In the genomic region with DNA sequence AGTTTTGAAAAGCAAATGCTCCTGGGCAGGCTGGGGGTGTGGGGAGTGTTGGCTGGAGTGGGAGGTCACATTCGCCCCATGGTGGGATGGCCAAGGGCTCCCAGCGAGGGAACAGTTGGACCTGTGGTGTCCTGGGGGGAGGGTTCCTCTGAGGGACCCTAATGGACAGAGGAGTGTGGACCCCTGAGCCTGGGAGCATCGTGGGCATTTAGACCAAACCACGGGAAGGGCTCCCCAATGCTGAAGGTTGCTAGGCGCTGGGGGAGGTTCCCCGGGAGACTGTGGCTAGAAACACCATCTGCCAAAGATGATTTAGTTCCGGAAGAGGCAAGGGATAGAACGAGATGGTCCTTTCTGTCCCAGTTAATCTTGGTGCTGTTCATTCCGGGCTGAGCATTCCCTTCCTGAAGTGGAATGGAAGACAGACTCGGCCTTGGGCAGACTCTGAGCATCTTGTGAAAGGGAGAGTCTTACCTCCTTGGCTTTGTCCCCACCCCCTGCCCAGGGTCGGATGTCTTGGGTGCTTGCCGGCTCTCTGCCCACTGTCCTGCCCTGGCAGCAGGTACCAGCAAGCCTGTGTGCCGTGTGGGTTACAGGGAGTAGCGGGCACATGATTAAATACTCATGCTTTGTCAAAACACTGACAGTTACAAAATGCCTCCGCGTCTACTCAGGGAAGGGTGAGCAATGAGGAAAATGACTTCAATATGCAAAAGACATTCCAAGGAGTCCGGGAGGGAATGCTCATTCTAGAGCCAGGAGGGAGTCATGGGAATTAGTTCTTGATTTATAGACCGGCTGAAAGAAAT, we compare ENCODE assay signal across 12 cellular contexts.
A peak's percentile ranks its signal among the peaks of the same experiment; 100 is the strongest.
DNase-seq lines count a peak whose midpoint lies in the region; ATAC-seq, FAIRE-seq and TF ChIP-seq lines count a peak whose summit lies in the region.
"Had no signal": no experiment of that assay in that cellular context is flagged by ENCODE, and none has a peak within 500 bp of the region (broad histone marks: within the 10 kb centered on the region; RNA-seq: fewer than 3 reads in every experiment).

No MANE protein-coding gene starts in this region.

- intact Hi-C loops in mammary epithelial cell (cut with micrococcal nuclease), result loop anchor here (5.0 kb wide), 2 partner anchors 141 to 206 kb away; no protein-coding TSS in a partner anchor

- 20% methylated on average over 16 of the region's 18 CpGs for WGBS in mammary epithelial cell (ENCODE audit: low coverage, missing lambda C conversion rate)

- peak overlapping the region; percentile 48 for H3K4me2 ChIP-seq in mammary epithelial cell (ENCODE audit: insufficient read depth, low read depth, low read length)

- H3K4me3 ChIP-seq in mammary epithelial cell (replicated peaks in 1 of 3; ENCODE audit: insufficient read depth in 1 of 3, low read depth in 2 of 3, low read length in 3 of 3), result no peak overlapping the region
- no peak overlapping the region for H3K4me3 ChIP-seq in kidney epithelial cell (ENCODE audit: low read depth, low read length)
- peak overlapping the region; percentile 52 for H3K4me3 ChIP-seq in thoracic aorta
- H3K4me3 ChIP-seq: right lobe of liver had no signal

- no peaks in the 10 kb centered on the region for H4K20me1 ChIP-seq in mammary epithelial cell (ENCODE audit: insufficient read depth, low read length)

- H3K27ac ChIP-seq in mammary epithelial cell (ENCODE audit: insufficient read depth, low read depth, low read length), result peak overlapping the region; percentile 24
- H3K27ac ChIP-seq in thoracic aorta, result peak overlapping the region; percentile 86
- H3K27ac ChIP-seq: right lobe of liver had no signal

- peak; percentile 39 for ATAC-seq in thoracic aorta (ENCODE audit: insufficient number of reproducible peaks, low FRiP score, low read depth)
- ATAC-seq in GM18907 (IDR thresholded peaks at IDR 0.05; ENCODE audit: unreplicated experiment), result no peak
- ATAC-seq: PC-3; right lobe of liver; stimulated activated naive B cell treated with anti-CD40 and anti-IgM and Interleukin-4, amounts not matched to agents 10 μg/mL and 1 μg/mL and 100 μg/mL, for 72 hours had no signal

- H3K36me3 ChIP-seq in mammary epithelial cell (ENCODE audit: insufficient read depth, low read length), result no peaks in the 10 kb centered on the region
- no peaks in the 10 kb centered on the region for H3K36me3 ChIP-seq in kidney epithelial cell (ENCODE audit: control insufficient read depth, insufficient read depth, low read length)
- H3K36me3 ChIP-seq in thoracic aorta, result no peaks in the 10 kb centered on the region
- H3K36me3 ChIP-seq: right lobe of liver had no signal

- peak overlapping the region; percentile 74 for H2AFZ ChIP-seq in mammary epithelial cell (ENCODE audit: low read depth, low read length)

- DNase-seq in HS-5 (ENCODE audit: low read depth), result peak; percentile 93
- DNase-seq in mammary epithelial cell, result peak; percentile 93
- peak; percentile 85 for DNase-seq in kidney epithelial cell (ENCODE audit: low read depth)
- DNase-seq in thoracic aorta (ENCODE audit: low spot score), result no peak
- DNase-seq in activated CD4-positive, alpha-beta T cell treated with anti-CD3 and anti-CD28 coated beads, Interleukin-2, amount 50 U/mL, for 48 hours, result no peak
- no peak for DNase-seq in GM12891 (ENCODE audit: insufficient read length, low spot score)
- DNase-seq in KG1 (lab: John Stamatoyannopoulos, UW), result no peak
- DNase-seq: NCI-H1092; PC-3; right lobe of liver; stimulated activated naive B cell treated with anti-CD40 and anti-IgM and Interleukin-4, amounts not matched to agents 10 μg/mL and 1 μg/mL and 100 μg/mL, for 72 hours had no signal

- BruUV-seq in mammary epithelial cell (replicated peaks; lab: Mats Ljungman, UMichigan), result TSS peak; percentile 87

- in situ Hi-C loops in mammary epithelial cell (cut with MboI; ENCODE audit: low sequenced_read_pairs in 2 of 2), result no loop called here

- CTCF ChIA-PET in mammary epithelial cell (lab: Charles Lee; ENCODE audit: low non-redundant PET), result no interaction called here

- TF ChIP-seq CTCF in mammary epithelial cell (conservative IDR thresholded peaks at IDR 0.05 in 1 of 2, IDR thresholded peaks at IDR 0.05 in 1 of 2; ENCODE audit: extremely low read depth in 1 of 2, insufficient read depth in 1 of 2, low read depth in 1 of 2, low read length in 2 of 2) (no peak), kidney epithelial cell (IDR thresholded peaks at IDR 0.05; ENCODE audit: insufficient read depth, low read length, poor library complexity, severe bottlenecking) (no peak), thoracic aorta (IDR thresholded peaks at IDR 0.05) (no peak)

- dilution Hi-C loops in mammary epithelial cell (cut with HindIII; ENCODE audit: low sequenced_read_pairs), result loop anchor here (5.0 kb wide), 1 partner anchor 66 kb away; no protein-coding TSS in a partner anchor

- H3K9ac ChIP-seq in mammary epithelial cell (ENCODE audit: insufficient read depth, low read length), result no peak overlapping the region

- no peaks in the 10 kb centered on the region for H3K27me3 ChIP-seq in mammary epithelial cell (ENCODE audit: insufficient read depth, low read length)
- peaks cover 3% of the 10 kb centered on the region for H3K27me3 ChIP-seq in kidney epithelial cell (ENCODE audit: control insufficient read depth, insufficient read depth, low read length)
- H3K27me3 ChIP-seq in thoracic aorta (replicated peaks; ENCODE audit: insufficient read depth), result no peaks in the 10 kb centered on the region
- H3K27me3 ChIP-seq: right lobe of liver had no signal

- H3K79me2 ChIP-seq in mammary epithelial cell (ENCODE audit: insufficient read depth, low read length), result no peaks in the 10 kb centered on the region

- H3K9me3 ChIP-seq in mammary epithelial cell (replicated peaks; ENCODE audit: insufficient read depth, low read length) (no peaks in the 10 kb centered on the region), thoracic aorta (no peaks in the 10 kb centered on the region)
- H3K9me3 ChIP-seq: right lobe of liver had no signal

- FAIRE-seq in GM12891 (lab: Jason Lieb, UNC), result no peak

- no peak for TF ChIP-seq POLR2A in GM12891 (IDR thresholded peaks at IDR 0.05; ENCODE audit: low read depth, low read length)

- H3K4me1 ChIP-seq in mammary epithelial cell (ENCODE audit: insufficient read depth, low read length) (peaks cover 30% of the 10 kb centered on the region), thoracic aorta (ENCODE audit: control insufficient read depth in 1 of 2, low read depth in 2 of 2) (peaks cover 36 to 85% of the 10 kb centered on the region in 2 donors)

TF ChIP-seq in GM12891, 5 proteins besides CTCF, POLR2A, EP300 and RAD21:
- TF ChIP-seq SPI1 (IDR thresholded peaks at IDR 0.05; ENCODE audit: low read depth, low read length) (no peak), PAX5 (IDR thresholded peaks at IDR 0.05; ENCODE audit: insufficient read depth, low read length, severe bottlenecking) (no peak), POLR2AphosphoS5 (IDR thresholded peaks at IDR 0.05; ENCODE audit: low read depth, low read length) (no peak), POU2F2 (IDR thresholded peaks at IDR 0.05; ENCODE audit: low read depth, low read length) (no peak), TAF1 (IDR thresholded peaks at IDR 0.05; ENCODE audit: low read depth, low read length) (no peak)

Comparison
In these comparisons a context has a peak if more than half of its experiments do, and no peak if none do; other contexts are left out.
1. DNase-seq: peak in HS-5 (single experiment), mammary epithelial cell (single experiment) and kidney epithelial cell (single experiment); none in thoracic aorta (single experiment), activated CD4-positive, alpha-beta T cell treated with anti-CD3 and anti-CD28 coated beads, Interleukin-2, amount 50 U/mL, for 48 hours (0 of 2), GM12891 (single experiment) and KG1 (single experiment).